In the genomic region with DNA sequence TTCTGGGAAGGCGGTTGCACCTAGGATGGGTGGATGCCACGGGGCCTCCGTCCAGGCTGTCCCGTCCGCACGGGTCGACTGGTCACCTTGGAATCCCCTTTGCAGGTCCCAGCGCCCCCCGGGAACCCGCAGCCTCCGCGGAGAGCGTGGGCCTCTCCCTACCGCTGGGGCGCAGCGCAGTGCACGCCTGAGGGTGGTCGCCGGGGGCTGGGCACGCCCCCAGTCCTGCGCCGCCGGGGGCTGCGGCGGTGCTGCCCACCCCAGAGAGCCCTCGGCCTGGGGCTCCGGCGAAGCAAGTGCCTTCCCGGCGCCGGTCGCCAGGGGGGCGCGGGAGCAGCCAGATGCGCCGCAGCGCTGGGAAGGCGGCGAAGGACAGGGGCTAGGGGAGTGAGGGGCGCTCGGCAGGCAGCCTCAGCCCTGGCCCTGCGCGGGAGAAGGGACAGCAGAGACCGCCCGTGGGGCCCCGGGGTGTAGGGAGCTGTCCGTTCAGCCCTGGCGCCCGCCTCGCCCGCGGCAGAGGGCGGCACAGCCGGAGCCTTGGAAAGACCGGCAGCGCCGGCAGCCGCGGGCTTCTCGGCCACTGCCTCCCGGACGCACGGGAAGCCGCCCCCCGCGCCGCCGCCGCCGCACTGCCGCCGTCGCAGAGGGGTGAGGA, we compare ENCODE assay signal across 9 cellular contexts. TPM values are rescaled to one million over a fixed set of nuclear protein-coding genes. Genes with fewer than 3 reads are reported as not detected.
DNase-seq lines count a peak whose midpoint lies in the region; ATAC-seq, FAIRE-seq and TF ChIP-seq lines count a peak whose summit lies in the region.
"Had no signal": no experiment of that assay in that cellular context is flagged by ENCODE, and none has a peak within 500 bp of the region (broad histone marks: within the 10 kb centered on the region; RNA-seq: fewer than 3 reads in every experiment).

No MANE protein-coding gene starts in this region.

- H3K27me3 Mint-ChIP-seq in endodermal cell (ENCODE audit: insufficient read depth) (peaks cover 87% of the 10 kb centered on the region), naive B cell (peaks cover 71 to 90% (median 90%) of the 10 kb centered on the region in 3 donors)
- peaks cover 71% of the 10 kb centered on the region for H3K27me3 Mint-ChIP-seq in CD8-positive, alpha-beta T cell (ENCODE audit: low read depth)

- H3K4me3 Mint-ChIP-seq in endodermal cell (peak overlapping the region; percentile 59), naive B cell (peak overlapping the region in 6 of 8 donors; percentile 73 to 89 (median 84))
- H3K4me3 Mint-ChIP-seq in CD8-positive, alpha-beta T cell: no peak overlapping the region

- H3K27ac Mint-ChIP-seq in endodermal cell (no peak overlapping the region), naive B cell (no peak overlapping the region)
- no peak overlapping the region for H3K27ac Mint-ChIP-seq in CD8-positive, alpha-beta T cell
- H3K27ac Mint-ChIP-seq: T-helper 1 cell treated with Interleukin-12 subunit alpha and Interleukin-12 subunit beta and Interleukin-4 antibody, amounts not matched to agents 30 μg/mL and 1 μg/mL, for 36 hours had no signal

- no peak overlapping the region for H3K27ac ChIP-seq in endodermal cell (ENCODE audit: low read depth, low read length)
- no peak overlapping the region for H3K27ac ChIP-seq in CD8-positive, alpha-beta T cell (ENCODE audit: low read depth, low read length)
- H3K27ac ChIP-seq: skin epidermis had no signal

- peaks cover 29% of the 10 kb centered on the region for H3K4me1 Mint-ChIP-seq in endodermal cell
- H3K4me1 Mint-ChIP-seq in naive B cell: peaks cover 29 to 37% (median 31%) of the 10 kb centered on the region in 3 donors
- H3K4me1 Mint-ChIP-seq in CD8-positive, alpha-beta T cell (ENCODE audit: low read depth): peaks cover 27% of the 10 kb centered on the region

- peaks cover 8% of the 10 kb centered on the region for H3K4me1 ChIP-seq in endodermal cell (ENCODE audit: control insufficient read depth, insufficient read depth, low read length)
- H3K4me1 ChIP-seq in CD8-positive, alpha-beta T cell (ENCODE audit: insufficient read depth, low read length): no peaks in the 10 kb centered on the region

- peak overlapping the region; percentile 78 for H3K4me3 ChIP-seq in endodermal cell (ENCODE audit: low read length)
- no peak overlapping the region for H3K4me3 ChIP-seq in CD8-positive, alpha-beta T cell (ENCODE audit: low read depth, low read length)

- POLR2A ChIA-PET in CD8-positive, alpha-beta T cell (lab: Charles Lee): no interaction called here

- CTCF ChIA-PET in CD8-positive, alpha-beta T cell (lab: Charles Lee): interaction anchor here (1.1 to 3.7 kb wide), 2 partner anchors 11 to 18 kb away, joined by 6 to 24 read pairs; no protein-coding TSS in a partner anchor

- H3K9me3 Mint-ChIP-seq in endodermal cell: no peaks in the 10 kb centered on the region
- no peaks in the 10 kb centered on the region for H3K9me3 Mint-ChIP-seq in naive B cell
- H3K9me3 Mint-ChIP-seq in CD8-positive, alpha-beta T cell: no peaks in the 10 kb centered on the region
- H3K9me3 Mint-ChIP-seq: T-helper 1 cell treated with Interleukin-12 subunit alpha and Interleukin-12 subunit beta and Interleukin-4 antibody, amounts not matched to agents 30 μg/mL and 1 μg/mL, for 36 hours had no signal

- peak; percentile 13 for FAIRE-seq in GM12891 (lab: Jason Lieb, UNC)

- WGBS in endodermal cell (ENCODE audit: insufficient coverage in 1 of 2, insufficient read length in 1 of 2), 2 experiments: 0% methylated on average over 5 to 73 of the region's 73 CpGs

- intact Hi-C loops in CD8-positive, alpha-beta T cell (cut with DNase I, micrococcal nuclease): no loop called here

- DNase-seq in GM12891 (ENCODE audit: insufficient read length, low spot score) (peak; percentile 60), NCI-H510A treated with DMSO at 0.1 percent for 48 hours (lab: John Stamatoyannopoulos, UW) (peak; percentile 42), endodermal cell (peak; percentile 93), naive B cell (no peak), NCI-H187 treated with DMSO at 0.1 percent for 48 hours (lab: John Stamatoyannopoulos, UW) (no peak), NCI-H526 treated with DMSO at 0.1 percent for 48 hours (lab: John Stamatoyannopoulos, UW) (no peak)
- DNase-seq in CD8-positive, alpha-beta T cell: no peak

- no peak overlapping the region for H3K9ac ChIP-seq in endodermal cell (ENCODE audit: extremely low read depth, low read length, poor library complexity, severe bottlenecking)

- ATAC-seq in naive B cell (ENCODE audit: low read depth in 2 of 2): peak; percentile 46 to 54
- no peak for ATAC-seq in CD8-positive, alpha-beta T cell

- H3K36me3 ChIP-seq in endodermal cell (ENCODE audit: control insufficient read depth, insufficient read depth, low read length): no peaks in the 10 kb centered on the region
- no peaks in the 10 kb centered on the region for H3K36me3 ChIP-seq in CD8-positive, alpha-beta T cell (ENCODE audit: insufficient read depth, low read length)

- H3K27me3 ChIP-seq in endodermal cell (ENCODE audit: control insufficient read depth, insufficient read depth, low read length, poor library complexity, severe bottlenecking): peaks cover 70% of the 10 kb centered on the region
- H3K27me3 ChIP-seq in CD8-positive, alpha-beta T cell (ENCODE audit: insufficient read depth, low read length): peaks cover 28% of the 10 kb centered on the region

- H3K9me3 ChIP-seq in endodermal cell (ENCODE audit: control insufficient read depth, low read length): no peaks in the 10 kb centered on the region
- no peaks in the 10 kb centered on the region for H3K9me3 ChIP-seq in CD8-positive, alpha-beta T cell (ENCODE audit: low read length)

- TF ChIP-seq POLR2A in GM12891 (IDR thresholded peaks at IDR 0.05; ENCODE audit: low read depth, low read length): no peak

- H3K36me3 Mint-ChIP-seq in endodermal cell (ENCODE audit: low read depth): no peaks in the 10 kb centered on the region
- no peaks in the 10 kb centered on the region for H3K36me3 Mint-ChIP-seq in naive B cell
- H3K36me3 Mint-ChIP-seq in CD8-positive, alpha-beta T cell: no peaks in the 10 kb centered on the region

- TF ChIP-seq CTCF in endodermal cell (conservative IDR thresholded peaks at IDR 0.05): peak; percentile 82
- no peak for TF ChIP-seq CTCF in CD8-positive, alpha-beta T cell (IDR thresholded peaks at IDR 0.05)

TF ChIP-seq in GM12891, 5 proteins besides CTCF, POLR2A, EP300 and RAD21:
- TF ChIP-seq SPI1 (IDR thresholded peaks at IDR 0.05; ENCODE audit: low read depth, low read length) (no peak), PAX5 (IDR thresholded peaks at IDR 0.05; ENCODE audit: insufficient read depth, low read length, severe bottlenecking) (no peak), TAF1 (IDR thresholded peaks at IDR 0.05; ENCODE audit: low read depth, low read length) (no peak), POLR2AphosphoS5 (IDR thresholded peaks at IDR 0.05; ENCODE audit: low read depth, low read length) (no peak), POU2F2 (IDR thresholded peaks at IDR 0.05; ENCODE audit: low read depth, low read length) (no peak)
TF ChIP-seq in GM12891: peak in this region for 0.

RNA-seq across cellular contexts. Expression of gene ZDHHC22, which starts 0.5 kb away (rescaled TPM):
- polyA plus RNA-seq in GM12891 (2012; ENCODE audit: low read depth, missing spikeins): not detected
- total RNA-seq in endodermal cell: 1 to 10 TPM in 1 of 2 donors, under 1 TPM in 1; 0.38 to 1.7 TPM
- 9.5 TPM for polyA plus RNA-seq in endodermal cell (2013, experiment 1 of 2)
- polyA plus RNA-seq in endodermal cell (2013, experiment 2 of 2): 8.9 TPM
- polyA plus RNA-seq in naive B cell (ENCODE audit: low read depth in 6 of 6): not detected
- total RNA-seq in CD8-positive, alpha-beta T cell: not detected

RNA-seq across cellular contexts. Expression of gene TMEM63C, which starts 40.5 kb away (rescaled TPM):
- 0.04 TPM for polyA plus RNA-seq in GM12891 (2012; ENCODE audit: low read depth, missing spikeins)
- total RNA-seq in endodermal cell: 1 to 10 TPM; 1.1 to 1.6 TPM
- 3.0 TPM for polyA plus RNA-seq in endodermal cell (2013, experiment 1 of 2)
- 3.4 TPM for polyA plus RNA-seq in endodermal cell (2013, experiment 2 of 2)
- polyA plus RNA-seq in naive B cell (ENCODE audit: low read depth in 6 of 6): under 1 TPM in 1 of 6 donors, not detected in 5; 0.44 TPM
- under 1 TPM; 0.47 to 0.71 TPM for total RNA-seq in CD8-positive, alpha-beta T cell

RNA-seq across cellular contexts. Expression of gene CIPC, which starts 43.0 kb away (rescaled TPM):
- 6.4 TPM for polyA plus RNA-seq in GM12891 (2012; ENCODE audit: low read depth, missing spikeins)
- 10 to 100 TPM; 16.2 to 22.5 TPM for total RNA-seq in endodermal cell
- 19.9 TPM for polyA plus RNA-seq in endodermal cell (2013, experiment 1 of 2)
- 21.3 TPM for polyA plus RNA-seq in endodermal cell (2013, experiment 2 of 2)
- polyA plus RNA-seq in naive B cell (ENCODE audit: low read depth in 6 of 6): 10 to 100 TPM in 4 of 6 donors, 1 to 10 TPM in 2; 7.8 to 16.3 (median 12.7) TPM
- 1 to 10 TPM; 6.0 to 6.3 TPM for total RNA-seq in CD8-positive, alpha-beta T cell

Comparison
In these comparisons a context has a peak if more than half of its experiments do, and no peak if none do; other contexts are left out.
1. DNase-seq: peak in GM12891 (single experiment), NCI-H510A treated with DMSO at 0.1 percent for 48 hours (single experiment) and endodermal cell (single experiment); none in naive B cell (single experiment), CD8-positive, alpha-beta T cell (0 of 7), NCI-H187 treated with DMSO at 0.1 percent for 48 hours (single experiment) and NCI-H526 treated with DMSO at 0.1 percent for 48 hours (single experiment).